1 cellular context compared by ENCODE assay signal in the genomic region with DNA sequence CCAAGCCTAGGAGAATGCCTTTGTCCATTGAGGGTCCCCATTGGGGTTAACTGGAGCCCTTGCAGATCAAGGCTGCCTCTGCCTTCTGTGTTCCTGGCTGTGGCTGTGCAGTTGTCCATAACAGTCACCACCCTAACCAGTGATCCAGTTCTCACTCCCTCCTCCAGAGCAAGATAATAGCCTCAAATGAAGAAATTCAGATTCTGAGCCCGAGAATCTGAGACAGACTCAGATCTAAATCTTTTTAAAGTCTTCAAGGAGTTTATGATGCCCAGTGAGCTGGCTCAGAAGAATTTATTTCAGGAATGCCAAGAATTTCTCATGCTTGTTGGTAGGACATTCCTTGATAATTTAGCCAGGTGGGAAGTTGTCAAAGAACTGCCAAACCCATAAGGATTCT.
TF ChIP-seq lines count a peak whose summit lies in the region.

No MANE protein-coding gene starts in this region.

TF ChIP-seq in Ishikawa, 13 proteins besides CTCF, POLR2A, EP300 and RAD21:
- TF ChIP-seq TEAD4 (IDR thresholded peaks at IDR 0.05): peak; percentile 94
- TF ChIP-seq, protein P1, sequence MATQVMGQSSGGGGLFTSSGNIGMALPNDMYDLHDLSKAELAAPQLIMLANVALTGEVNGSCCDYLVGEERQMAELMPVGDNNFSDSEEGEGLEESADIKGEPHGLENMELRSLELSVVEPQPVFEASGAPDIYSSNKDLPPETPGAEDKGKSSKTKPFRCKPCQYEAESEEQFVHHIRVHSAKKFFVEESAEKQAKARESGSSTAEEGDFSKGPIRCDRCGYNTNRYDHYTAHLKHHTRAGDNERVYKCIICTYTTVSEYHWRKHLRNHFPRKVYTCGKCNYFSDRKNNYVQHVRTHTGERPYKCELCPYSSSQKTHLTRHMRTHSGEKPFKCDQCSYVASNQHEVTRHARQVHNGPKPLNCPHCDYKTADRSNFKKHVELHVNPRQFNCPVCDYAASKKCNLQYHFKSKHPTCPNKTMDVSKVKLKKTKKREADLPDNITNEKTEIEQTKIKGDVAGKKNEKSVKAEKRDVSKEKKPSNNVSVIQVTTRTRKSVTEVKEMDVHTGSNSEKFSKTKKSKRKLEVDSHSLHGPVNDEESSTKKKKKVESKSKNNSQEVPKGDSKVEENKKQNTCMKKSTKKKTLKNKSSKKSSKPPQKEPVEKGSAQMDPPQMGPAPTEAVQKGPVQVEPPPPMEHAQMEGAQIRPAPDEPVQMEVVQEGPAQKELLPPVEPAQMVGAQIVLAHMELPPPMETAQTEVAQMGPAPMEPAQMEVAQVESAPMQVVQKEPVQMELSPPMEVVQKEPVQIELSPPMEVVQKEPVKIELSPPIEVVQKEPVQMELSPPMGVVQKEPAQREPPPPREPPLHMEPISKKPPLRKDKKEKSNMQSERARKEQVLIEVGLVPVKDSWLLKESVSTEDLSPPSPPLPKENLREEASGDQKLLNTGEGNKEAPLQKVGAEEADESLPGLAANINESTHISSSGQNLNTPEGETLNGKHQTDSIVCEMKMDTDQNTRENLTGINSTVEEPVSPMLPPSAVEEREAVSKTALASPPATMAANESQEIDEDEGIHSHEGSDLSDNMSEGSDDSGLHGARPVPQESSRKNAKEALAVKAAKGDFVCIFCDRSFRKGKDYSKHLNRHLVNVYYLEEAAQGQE (IDR thresholded peaks at IDR 0.05; ENCODE audit: low read depth): no peak
